8 cellular contexts compared by ENCODE assay signal in genomic region chr19:49333426-49334288, GRCh38. TPM values are rescaled to one million over a fixed set of nuclear protein-coding genes. Genes with fewer than 3 reads are reported as not detected.
DNase-seq lines count a peak whose midpoint lies in the region; ATAC-seq and TF ChIP-seq lines count a peak whose summit lies in the region.

No MANE protein-coding gene starts in this region.

- no peak overlapping the region for H3K27ac ChIP-seq in WERI-Rb-1

- H3K27me3 ChIP-seq in WERI-Rb-1 (ENCODE audit: insufficient read depth, low read depth, severe bottlenecking) = no peaks in the 10 kb centered on the region

- DNase-seq in GDM1 (lab: John Stamatoyannopoulos, UW) (peak; percentile 67), astrocyte of the hippocampus (ENCODE audit: low read depth, low spot score) (peak; percentile 23), glutamatergic neuron (no peak), NCI-H2171 (lab: John Stamatoyannopoulos, UW) (no peak), WERI-Rb-1 (no peak)
- peak; percentile 33 to 48 for DNase-seq in stimulated activated CD4-positive, alpha-beta T cell treated with anti-CD3 and anti-CD28 coated beads, Interleukin-1b, Interleukin-23, amount 100 ng/mL, for 1 hour (ENCODE audit: low read depth in 2 of 2)

- H3K9me3 ChIP-seq in WERI-Rb-1 (ENCODE audit: severe bottlenecking) = no peaks in the 10 kb centered on the region

- peaks cover 2% of the 10 kb centered on the region; the same call in 1 of the 2 replicates for H3K36me3 ChIP-seq in WERI-Rb-1

- no peaks in the 10 kb centered on the region for H3K27me3 Mint-ChIP-seq in T-helper 1 cell treated with Interleukin-12 subunit alpha and Interleukin-12 subunit beta and Interleukin-4 antibody, amounts not matched to agents 30 μg/mL and 1 μg/mL, for 36 hours (ENCODE audit: low read depth)
- H3K27me3 Mint-ChIP-seq in glutamatergic neuron (ENCODE audit: unreplicated experiment) = peaks cover 18% of the 10 kb centered on the region

- TF ChIP-seq CTCF in glutamatergic neuron (IDR thresholded peaks at IDR 0.05; ENCODE audit: partially characterized antibody, unreplicated experiment) (no peak), WERI-Rb-1 (IDR thresholded peaks at IDR 0.05; ENCODE audit: low read depth, low read length) (no peak)

- peak overlapping the region; percentile 94 for H3K27ac Mint-ChIP-seq in T-helper 1 cell treated with Interleukin-12 subunit alpha and Interleukin-12 subunit beta and Interleukin-4 antibody, amounts not matched to agents 30 μg/mL and 1 μg/mL, for 36 hours
- no peak overlapping the region for H3K27ac Mint-ChIP-seq in glutamatergic neuron (ENCODE audit: unreplicated experiment)

- H3K9me3 Mint-ChIP-seq in T-helper 1 cell treated with Interleukin-12 subunit alpha and Interleukin-12 subunit beta and Interleukin-4 antibody, amounts not matched to agents 30 μg/mL and 1 μg/mL, for 36 hours = no peaks in the 10 kb centered on the region
- peaks cover 15% of the 10 kb centered on the region for H3K9me3 Mint-ChIP-seq in glutamatergic neuron (ENCODE audit: unreplicated experiment)

- H3K4me1 Mint-ChIP-seq in T-helper 1 cell treated with Interleukin-12 subunit alpha and Interleukin-12 subunit beta and Interleukin-4 antibody, amounts not matched to agents 30 μg/mL and 1 μg/mL, for 36 hours (ENCODE audit: low read depth) = peaks cover 55% of the 10 kb centered on the region
- peaks cover 5% of the 10 kb centered on the region for H3K4me1 Mint-ChIP-seq in glutamatergic neuron (ENCODE audit: low read depth, unreplicated experiment)

- no peak overlapping the region for H3K4me3 ChIP-seq in WERI-Rb-1 (ENCODE audit: low read depth, low read length)

- peaks cover 22% of the 10 kb centered on the region for H3K36me3 Mint-ChIP-seq in T-helper 1 cell treated with Interleukin-12 subunit alpha and Interleukin-12 subunit beta and Interleukin-4 antibody, amounts not matched to agents 30 μg/mL and 1 μg/mL, for 36 hours (ENCODE audit: low read depth)
- no peaks in the 10 kb centered on the region for H3K36me3 Mint-ChIP-seq in glutamatergic neuron (ENCODE audit: unreplicated experiment)

- peak; percentile 47 for ATAC-seq in HG02588 (IDR thresholded peaks at IDR 0.05; ENCODE audit: unreplicated experiment)

- peak overlapping the region; percentile 82 for H3K4me3 Mint-ChIP-seq in T-helper 1 cell treated with Interleukin-12 subunit alpha and Interleukin-12 subunit beta and Interleukin-4 antibody, amounts not matched to agents 30 μg/mL and 1 μg/mL, for 36 hours
- no peak overlapping the region for H3K4me3 Mint-ChIP-seq in glutamatergic neuron (ENCODE audit: unreplicated experiment)

RNA-seq across cellular contexts. Expression of gene CD37, which starts 1.5 kb away (rescaled TPM):
- not detected for total RNA-seq in glutamatergic neuron (ENCODE audit: unreplicated experiment)

RNA-seq across cellular contexts. Expression of gene SLC6A16, which starts 8.7 kb away (rescaled TPM):
- total RNA-seq in glutamatergic neuron (ENCODE audit: unreplicated experiment) = 6.6 TPM

RNA-seq across cellular contexts. Expression of gene TEAD2, which starts 28.6 kb away (rescaled TPM):
- total RNA-seq in glutamatergic neuron (ENCODE audit: unreplicated experiment) = 140 TPM

RNA-seq across cellular contexts. Expression of gene DKKL1, which starts 30.0 kb away (rescaled TPM):
- total RNA-seq in glutamatergic neuron (ENCODE audit: unreplicated experiment) = 2.8 TPM

RNA-seq across cellular contexts. Expression of gene KASH5, which starts 54.4 kb away (rescaled TPM):
- total RNA-seq in glutamatergic neuron (ENCODE audit: unreplicated experiment) = 0.49 TPM

Comparison
In these comparisons a context has a peak if more than half of its experiments do, and no peak if none do; other contexts are left out.
1. DNase-seq: peak in GDM1 (single experiment), astrocyte of the hippocampus (single experiment) and stimulated activated CD4-positive, alpha-beta T cell treated with anti-CD3 and anti-CD28 coated beads, Interleukin-1b, Interleukin-23, amount 100 ng/mL, for 1 hour (2 of 2); none in glutamatergic neuron (single experiment), NCI-H2171 (single experiment) and WERI-Rb-1 (single experiment).